In the genomic region with DNA sequence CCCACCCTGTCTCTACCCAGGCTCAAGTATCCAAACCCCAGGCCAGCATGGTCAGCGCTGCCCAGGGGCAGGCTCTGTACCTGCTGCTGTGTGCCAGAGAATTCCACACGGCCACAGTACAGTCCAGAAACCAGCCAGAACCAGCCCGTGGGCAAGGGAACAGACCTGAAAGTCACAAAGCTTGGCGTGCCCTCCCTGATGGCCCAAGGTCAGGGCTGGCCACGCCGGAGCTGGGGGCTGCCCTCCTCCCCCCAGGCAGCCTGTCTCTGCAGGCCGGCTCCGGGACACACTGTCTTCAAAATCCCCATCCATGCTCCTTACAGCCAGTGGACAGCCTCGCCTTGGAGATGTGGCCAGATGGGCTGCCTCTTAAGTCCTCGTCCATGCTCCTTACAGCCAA, we compare ENCODE assay signal across 20 cellular contexts.
DNase-seq lines count a peak whose midpoint lies in the region; ATAC-seq lines count a peak whose summit lies in the region.
"Had no signal": no experiment of that assay in that cellular context is flagged by ENCODE, and none has a peak within 500 bp of the region (broad histone marks: within the 10 kb centered on the region; RNA-seq: fewer than 3 reads in every experiment).

No MANE protein-coding gene starts in this region.

- ATAC-seq in Right ventricle myocardium superior (ENCODE audit: poor library complexity) (peak; percentile 16), right cardiac atrium (no peak), aorta (ENCODE audit: low FRiP score) (peak; percentile 5), GM18519 (IDR thresholded peaks at IDR 0.05; ENCODE audit: low FRiP score, unreplicated experiment) (no peak), HG03521 (IDR thresholded peaks at IDR 0.05; ENCODE audit: unreplicated experiment) (no peak)
- ATAC-seq: activated T-cell treated with anti-CD3 and anti-CD28 coated beads, Interleukin-2, amount 50 U/mL, for 72 hours; naive thymus-derived CD8-positive, alpha-beta T cell; stimulated activated naive CD8-positive, alpha-beta T cell treated with anti-CD3 and anti-CD28 coated beads, Interleukin-15, Interleukin-2, amounts not matched to agents 100 U/mL and 50 U/mL, for 24 hours had no signal

- intact Hi-C loops in Right ventricle myocardium superior (cut with DNase I): no loop called here
- intact Hi-C loops in cardiac septum (cut with DNase I): loop anchor here (2.0 to 5.0 kb wide), 2 partner anchors 40 to 77 kb away; no protein-coding TSS in a partner anchor
- intact Hi-C loops in right cardiac atrium (cut with DNase I): loop anchor here in 2 of 4 donors (10.0 kb wide), 2 partner anchors 63 to 73 kb away; no protein-coding TSS in a partner anchor
- intact Hi-C loops in aorta (cut with DNase I): loop anchor here (2.0 to 5.0 kb wide), 2 partner anchors 21 to 75 kb away; no protein-coding TSS in a partner anchor

- no peaks in the 10 kb centered on the region for H3K9me3 ChIP-seq in right cardiac atrium (ENCODE audit: control insufficient read depth, low read length)
- H3K9me3 ChIP-seq in aorta (ENCODE audit: control insufficient read depth, low read length): no peaks in the 10 kb centered on the region

- peaks cover 18% of the 10 kb centered on the region for H3K4me1 ChIP-seq in right cardiac atrium (ENCODE audit: control insufficient read depth, insufficient read depth, low read length)
- H3K4me1 ChIP-seq in aorta (ENCODE audit: control insufficient read depth in 1 of 2, insufficient read depth in 2 of 2, low read length in 2 of 2): peaks cover 0 to 7% of the 10 kb centered on the region in 2 donors

- H3K27ac ChIP-seq in right cardiac atrium (ENCODE audit: low read length) (peak overlapping the region; percentile 37), aorta (ENCODE audit: low read depth in 1 of 2, low read length in 2 of 2) (peak overlapping the region in 1 of 2 donors; percentile 86)
- H3K27ac ChIP-seq: hepatocyte, parathyroid adenoma had no signal

- peak; percentile 45 for DNase-seq in Right ventricle myocardium superior
- DNase-seq in cardiac septum (ENCODE audit: low spot score): no peak
- DNase-seq in right cardiac atrium: peak in 2 of 3 donors; percentile 5 to 38
- peak; percentile 52 for DNase-seq in renal cortical epithelial cell (ENCODE audit: low read depth)
- peak in 1 of 2 donors; percentile 77 for DNase-seq in aorta
- no peak for DNase-seq in SW480 (ENCODE audit: low spot score)
- DNase-seq: activated naive CD8-positive, alpha-beta T cell treated with anti-CD3 and anti-CD28 coated beads for 36 hours; activated T-cell treated with anti-CD3 and anti-CD28 coated beads, Interleukin-2, amount 50 U/mL, for 72 hours; COR-L47; NCI-H1105 treated with DMSO at 0.1 percent for 48 hours; NCI-H2107; NCI-H526; small intestine; stimulated activated CD4-positive, alpha-beta T cell treated with anti-CD3 and anti-CD28 coated beads, Interleukin-2, amount 100 ng/mL, for 48 hours; stimulated activated naive CD8-positive, alpha-beta T cell treated with anti-CD3 and anti-CD28 coated beads, Interleukin-15, Interleukin-2, amounts not matched to agents 100 U/mL and 50 U/mL, for 24 hours had no signal

- H3K36me3 ChIP-seq in aorta (ENCODE audit: control insufficient read depth in 1 of 2, insufficient read depth in 2 of 2, low read length in 1 of 2): no peaks in the 10 kb centered on the region

- no peaks in the 10 kb centered on the region for H3K27me3 ChIP-seq in right cardiac atrium (ENCODE audit: control insufficient read depth, insufficient read depth)
- H3K27me3 ChIP-seq in aorta (ENCODE audit: control insufficient read depth in 1 of 2, insufficient read depth in 2 of 2, low read length in 1 of 2): no peaks in the 10 kb centered on the region
- H3K27me3 ChIP-seq: hepatocyte had no signal

- no peak overlapping the region for H3K4me3 ChIP-seq in right cardiac atrium (ENCODE audit: low read length)
- no peak overlapping the region for H3K4me3 ChIP-seq in aorta (ENCODE audit: low read length in 2 of 2)
- H3K4me3 ChIP-seq: hepatocyte had no signal

- WGBS in right cardiac atrium: 70% methylated on average over 10 of the region's 10 CpGs
- 13 to 15% methylated on average over 10 of the region's 10 CpGs for WGBS in aorta, 2 donors

Comparison
In these comparisons a context has a peak if more than half of its experiments do, and no peak if none do; other contexts are left out.
1. ATAC-seq: peak in Right ventricle myocardium superior (single experiment) and aorta (single experiment); none in right cardiac atrium (0 of 2), GM18519 (single experiment) and HG03521 (single experiment).
2. DNase-seq: peak in Right ventricle myocardium superior (single experiment), right cardiac atrium (2 of 3) and renal cortical epithelial cell (single experiment); none in cardiac septum (single experiment) and SW480 (single experiment).